Comparison of ENCODE assay signal across 27 cellular contexts in the genomic region with DNA sequence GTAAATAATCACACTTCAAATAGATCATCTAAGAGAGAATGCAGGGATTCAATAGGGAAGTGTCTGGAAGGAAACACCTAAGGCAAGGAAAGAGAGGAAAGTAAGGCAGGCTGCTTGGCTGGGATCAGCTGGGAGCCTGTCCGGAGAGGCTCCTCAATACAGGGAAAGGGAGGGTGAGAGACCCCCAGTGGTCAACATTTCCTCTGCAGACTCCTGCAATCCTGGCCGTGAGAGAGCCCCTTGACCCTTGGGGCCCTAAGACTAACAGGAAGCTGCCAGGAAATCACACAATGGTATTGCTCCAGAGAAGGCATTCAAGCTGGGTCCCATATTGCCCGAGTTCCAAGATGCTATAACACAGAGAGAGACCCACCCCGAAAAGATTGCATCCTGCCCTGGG.
"Had no signal": no experiment of that assay in that cellular context is flagged by ENCODE, and none has a peak within 500 bp of the region (broad histone marks: within the 10 kb centered on the region; RNA-seq: fewer than 3 reads in every experiment).

No MANE protein-coding gene starts in this region.

- H3K36me3 ChIP-seq: breast epithelium, left ventricle myocardium inferior, neutrophil, ovary, stomach, thyroid gland, upper lobe of left lung had no signal

- H3K9me3 ChIP-seq: ovary, thyroid gland had no signal

- DNase-seq: activated CD4-positive, alpha-beta T cell treated with anti-CD3 and anti-CD28 coated beads for 1 hour; activated CD4-positive, alpha-beta T cell treated with anti-CD3 and anti-CD28 coated beads, Interleukin-2, amount 50 U/mL, for 1 hour; activated CD8-positive, alpha-beta T cell treated with anti-CD3 and anti-CD28 coated beads for 36 hours; activated T-cell treated with anti-CD3 and anti-CD28 coated beads, Interleukin-2, amount 50 U/mL, for 48 hours; central memory CD4-positive, alpha-beta T cell; glutamatergic neuron; islet precursor cell; left ventricle myocardium inferior; mucosa of descending colon; ovary; stimulated activated CD4-positive, alpha-beta T cell treated with anti-CD3 and anti-CD28 coated beads, Interleukin-1b, Interleukin-23, amount 100 ng/mL, for 48 hours; stimulated activated naive B cell treated with anti-CD40 and anti-IgM and Interleukin-4, amounts not matched to agents 10 μg/mL and 1 μg/mL and 100 μg/mL, for 72 hours; stomach; SW 1271; T-helper 9 cell; thyroid gland; upper lobe of left lung had no signal

- H3K36me3 Mint-ChIP-seq: activated naive CD4-positive, alpha-beta T cell treated with anti-CD3 and anti-CD28 coated beads, Interleukin-2, amount 50 U/mL, for 24 hours; stimulated activated naive B cell treated with anti-CD40 and anti-IgM and Interleukin-4, amounts not matched to agents 10 μg/mL and 1 μg/mL and 100 μg/mL, for 72 hours had no signal

- H3K4me3 Mint-ChIP-seq: activated CD8-positive, alpha-beta T cell treated with anti-CD3 and anti-CD28 coated beads for 36 hours; activated naive CD4-positive, alpha-beta T cell treated with anti-CD3 and anti-CD28 coated beads, Interleukin-2, amount 50 U/mL, for 24 hours; natural killer cell treated with Interleukin-12 subunit alpha and Interleukin-12 subunit beta and Interleukin-15 and Interleukin-18, amount 100 ng/mL, for 72 hours; stimulated activated naive B cell treated with anti-CD40 and anti-IgM and Interleukin-4, amounts not matched to agents 10 μg/mL and 1 μg/mL and 100 μg/mL, for 72 hours; T-helper 1 cell treated with Interleukin-12 subunit alpha and Interleukin-12 subunit beta and Interleukin-4 antibody, amounts not matched to agents 30 μg/mL and 1 μg/mL, for 36 hours had no signal

- H3K4me3 ChIP-seq: breast epithelium, left ventricle myocardium inferior, lung, mucosa of descending colon, ovary, smooth muscle cell, stomach, thyroid gland, upper lobe of left lung had no signal

- H3K4me1 ChIP-seq: breast epithelium, left ventricle myocardium inferior, stomach, thyroid gland, upper lobe of left lung had no signal

- H3K27me3 Mint-ChIP-seq: activated CD8-positive, alpha-beta T cell treated with anti-CD3 and anti-CD28 coated beads for 36 hours; activated naive CD4-positive, alpha-beta T cell treated with anti-CD3 and anti-CD28 coated beads, Interleukin-2, amount 50 U/mL, for 24 hours; natural killer cell treated with Interleukin-12 subunit alpha and Interleukin-12 subunit beta and Interleukin-15 and Interleukin-18, amount 100 ng/mL, for 72 hours; progenitor cell of endocrine pancreas; stimulated activated naive B cell treated with anti-CD40 and anti-IgM and Interleukin-4, amounts not matched to agents 10 μg/mL and 1 μg/mL and 100 μg/mL, for 72 hours had no signal

- H3K27ac Mint-ChIP-seq: activated CD8-positive, alpha-beta T cell treated with anti-CD3 and anti-CD28 coated beads for 36 hours; activated naive CD4-positive, alpha-beta T cell treated with anti-CD3 and anti-CD28 coated beads, Interleukin-2, amount 50 U/mL, for 24 hours; activated T-helper 2 cell treated with anti-CD3 and anti-CD28 coated beads, Interferon-gamma antibody, Interleukin-2, Interleukin-4, amounts not matched to agents 10 μg/mL and 5 μg/mL and 100 μg/mL, durations not matched to agents 14 hours and 24 hours and 36 hours; natural killer cell treated with Interleukin-12 subunit alpha and Interleukin-12 subunit beta and Interleukin-15 and Interleukin-18, amount 100 ng/mL, for 72 hours; progenitor cell of endocrine pancreas; stimulated activated naive B cell treated with anti-CD40 and anti-IgM and Interleukin-4, amounts not matched to agents 10 μg/mL and 1 μg/mL and 100 μg/mL, for 72 hours; T-helper 1 cell treated with Interleukin-12 subunit alpha and Interleukin-12 subunit beta and Interleukin-4 antibody, amounts not matched to agents 30 μg/mL and 1 μg/mL, for 36 hours had no signal

- H3K4me2 ChIP-seq: smooth muscle cell had no signal

- H3K27me3 ChIP-seq: breast epithelium, neutrophil, ovary, stomach, thyroid gland, upper lobe of left lung had no signal

- H3K27ac ChIP-seq: breast epithelium, epithelial cell of prostate, left ventricle myocardium inferior, neutrophil, ovary, stomach, thyroid gland, upper lobe of left lung had no signal

- H3K4me1 Mint-ChIP-seq: activated naive CD4-positive, alpha-beta T cell treated with anti-CD3 and anti-CD28 coated beads, Interleukin-2, amount 50 U/mL, for 24 hours; stimulated activated naive B cell treated with anti-CD40 and anti-IgM and Interleukin-4, amounts not matched to agents 10 μg/mL and 1 μg/mL and 100 μg/mL, for 72 hours had no signal
